Comparison of ENCODE assay signal across 20 cellular contexts in genomic region chr2:171430516-171431410, GRCh38. TPM values are rescaled to one million over a fixed set of nuclear protein-coding genes. Genes with fewer than 3 reads are reported as not detected.
DNase-seq lines count a peak whose midpoint lies in the region; ATAC-seq, FAIRE-seq and TF ChIP-seq lines count a peak whose summit lies in the region.
"Had no signal": no experiment of that assay in that cellular context is flagged by ENCODE, and none has a peak within 500 bp of the region (broad histone marks: within the 10 kb centered on the region; RNA-seq: fewer than 3 reads in every experiment).

No MANE protein-coding gene starts in this region.

- DNase-seq in COLO668 (lab: John Stamatoyannopoulos, UW; ENCODE audit: unreplicated experiment), result peak; percentile 3
- DNase-seq in IMR-90, result no peak
- DNase-seq in bronchial epithelial cell (ENCODE audit: low read depth), result peak; percentile 57
- DNase-seq in mesothelial cell of epicardium (ENCODE audit: low spot score in 2 of 2, unreplicated experiment in 2 of 2), result no peak
- DNase-seq in NCI-H69 (lab: John Stamatoyannopoulos, UW), result no peak
- DNase-seq in NCI-H2029 treated with DMSO at 0.1 percent for 48 hours (lab: John Stamatoyannopoulos, UW), result no peak
- DNase-seq: activated CD4-positive, CD25-positive, alpha-beta regulatory T cell treated with anti-CD3 and anti-CD28 coated beads, Interleukin-2, amount 50 U/mL, for 72 hours; activated effector memory CD4-positive, alpha-beta T cell treated with anti-CD3 and anti-CD28 coated beads, Interleukin-2, amount 50 U/mL, for 16 hours; Calu3; kidney glomerular epithelial cell; occipital lobe; SHP77; stimulated activated CD4-positive, alpha-beta T cell treated with anti-CD3 and anti-CD28 coated beads, Interleukin-4, amount 100 ng/mL, for 1 hour; testis had no signal

- H3K4me3 ChIP-seq in IMR-90 (ENCODE audit: insufficient read depth, low read depth, low read length), result no peak overlapping the region
- H3K4me3 ChIP-seq in bronchial epithelial cell (ENCODE audit: low read depth, low read length), result no peak overlapping the region
- H3K4me3 ChIP-seq: ascending aorta, testis had no signal

- H2AFZ ChIP-seq in IMR-90 (replicated peaks; ENCODE audit: low read length, poor library complexity), result no peak overlapping the region

- H3K27me3 ChIP-seq in IMR-90 (ENCODE audit: control insufficient read depth, insufficient read depth, low read length) (no peaks in the 10 kb centered on the region), bronchial epithelial cell (ENCODE audit: control insufficient read depth, insufficient read depth, low read length) (no peaks in the 10 kb centered on the region)
- H3K27me3 ChIP-seq: ascending aorta, testis had no signal

- peak overlapping the region; percentile 6; the same call in 1 of the 2 replicates for H2BK120ac ChIP-seq in IMR-90 (ENCODE audit: low read depth, low read length)

- H3K14ac ChIP-seq in IMR-90 (replicated peaks; ENCODE audit: low read depth, low read length), result 0 out of 2 replicates have a peak overlapping the region, but pooled peaks have one; percentile 3

- peaks cover 9% of the 10 kb centered on the region for H3K4me1 ChIP-seq in IMR-90 (ENCODE audit: control insufficient read depth, insufficient read depth, low read length)

- no peak overlapping the region for H2AK5ac ChIP-seq in IMR-90 (ENCODE audit: low read depth, low read length)

- no peak overlapping the region for H3K27ac ChIP-seq in IMR-90 (ENCODE audit: insufficient read depth, low read length)
- H3K27ac ChIP-seq: ascending aorta, testis had no signal

- dilution Hi-C loops in IMR-90 (cut with HindIII; ENCODE audit: low sequenced_read_pairs, unreplicated experiment), result no loop called here

- peaks cover 26 to 41% of the 10 kb centered on the region in 2 experiments for H3K79me1 ChIP-seq in IMR-90 (ENCODE audit: low read depth in 1 of 2, low read length in 2 of 2)

- no peak overlapping the region for H3K23ac ChIP-seq in IMR-90 (ENCODE audit: low read depth, low read length)

- H3K9me3 Mint-ChIP-seq in mesothelial cell of epicardium, result no peaks in the 10 kb centered on the region

- H4K91ac ChIP-seq in IMR-90 (ENCODE audit: insufficient read depth, low read depth, low read length), result no peak overlapping the region

- H3K9me1 ChIP-seq in IMR-90 (ENCODE audit: insufficient read depth, low read length), result peaks cover 7% of the 10 kb centered on the region

- H3K4ac ChIP-seq in IMR-90 (ENCODE audit: low read depth, low read length), result peak overlapping the region; percentile 12; the same call in 1 of the 2 replicates

- CTCF ChIA-PET in IMR-90 (lab: Yijun Ruan, JAX), result interaction anchor here (0.6 to 1.9 kb wide), 2 partner anchors 14 to 382 kb away, joined by 3 to 7 read pairs; no protein-coding TSS in a partner anchor

- in situ Hi-C loops in IMR-90 (cut with MboI; ENCODE audit: low sequenced_read_pairs), result no loop called here

- BruUV-seq in IMR-90 (replicated peaks; lab: Mats Ljungman, UMichigan), result no TSS peak

- FAIRE-seq in bronchial epithelial cell (lab: Jason Lieb, UNC), result no peak
- FAIRE-seq: endothelial cell of umbilical vein, GM18507 had no signal

- no peaks in the 10 kb centered on the region for H3K9me3 ChIP-seq in IMR-90 (ENCODE audit: control insufficient read depth, insufficient read depth, low read length)
- H3K9me3 ChIP-seq: ascending aorta, testis had no signal

- intact Hi-C loops in IMR-90 (cut with micrococcal nuclease), result no loop called here

- no peak overlapping the region for H3K4me2 ChIP-seq in IMR-90 (ENCODE audit: low read depth, low read length)

- H4K5ac ChIP-seq in IMR-90 (ENCODE audit: low read depth, low read length), result no peak overlapping the region

- H3K18ac ChIP-seq in IMR-90 (ENCODE audit: low read depth, low read length), result no peak overlapping the region

- TF ChIP-seq CTCF in IMR-90 (conservative IDR thresholded peaks at IDR 0.05; ENCODE audit: low read depth, low read length) (no peak), bronchial epithelial cell (IDR thresholded peaks at IDR 0.05; ENCODE audit: insufficient read depth, low read length, severe bottlenecking) (no peak), mesothelial cell of epicardium (IDR thresholded peaks at IDR 0.05; ENCODE audit: unreplicated experiment) (no peak)

- peak overlapping the region; percentile 69 for H3K27ac Mint-ChIP-seq in mesothelial cell of epicardium

- no peak for ATAC-seq in IMR-90 (ENCODE audit: low read depth)
- ATAC-seq in GM18519 (IDR thresholded peaks at IDR 0.05; ENCODE audit: low FRiP score, unreplicated experiment), result no peak
- ATAC-seq in HG03378 (IDR thresholded peaks at IDR 0.05; ENCODE audit: unreplicated experiment), result no peak
- ATAC-seq: HCT116 had no signal

- H3K36me3 ChIP-seq in IMR-90 (ENCODE audit: control insufficient read depth, insufficient read depth, low read length) (no peaks in the 10 kb centered on the region), bronchial epithelial cell (ENCODE audit: control insufficient read depth, insufficient read depth, low read length) (peaks cover 2% of the 10 kb centered on the region)
- H3K36me3 ChIP-seq: ascending aorta had no signal

- peaks cover 3% of the 10 kb centered on the region for H3K36me3 Mint-ChIP-seq in mesothelial cell of epicardium

- no peaks in the 10 kb centered on the region; the same call in 1 of the 2 replicates for H4K20me1 ChIP-seq in IMR-90 (ENCODE audit: insufficient read depth, low read length)

- no peak overlapping the region for H3K4me3 Mint-ChIP-seq in mesothelial cell of epicardium

- POLR2A ChIA-PET in IMR-90 (lab: Charles Lee; ENCODE audit: unreplicated experiment), result interaction anchor here (0.6 kb wide), 1 partner anchor 85 kb away, joined by 5 read pairs; no protein-coding TSS in a partner anchor

- no peak overlapping the region; the same call in 1 of the 2 replicates for H2BK20ac ChIP-seq in IMR-90 (ENCODE audit: low read depth, low read length)

- 100% methylated on average over 1 of the region's 7 CpGs; no CpG with 5 or more reads in 1 of the 2 experiments for WGBS in IMR-90 (ENCODE audit: extremely low coverage in 2 of 2, insufficient read length in 1 of 2), 2 experiments

- H4K8ac ChIP-seq in IMR-90 (ENCODE audit: low read depth in 2 of 2, low read length in 2 of 2), result peak overlapping the region in 1 of 2 experiments; percentile 57; a peak in 1 of 4 replicates

- no peak for TF ChIP-seq RAD21 in IMR-90 (IDR thresholded peaks at IDR 0.05; ENCODE audit: low read length)

- H3K9ac ChIP-seq in IMR-90 (ENCODE audit: low read depth, low read length), result no peak overlapping the region

- H3K4me1 Mint-ChIP-seq in mesothelial cell of epicardium, result peaks cover 36% of the 10 kb centered on the region

- no peak overlapping the region for H3K56ac ChIP-seq in IMR-90 (ENCODE audit: extremely low read depth, insufficient read depth, low read length)

- TF ChIP-seq POLR2A in IMR-90 (IDR thresholded peaks at IDR 0.05; ENCODE audit: low read depth, low read length), result no peak

- no peak overlapping the region for H2BK15ac ChIP-seq in IMR-90 (ENCODE audit: low read depth, low read length)

- peak overlapping the region; percentile 66 for H2AK9ac ChIP-seq in IMR-90 (replicated peaks; ENCODE audit: low read depth, low read length, poor library complexity)

- no peaks in the 10 kb centered on the region for H3K27me3 Mint-ChIP-seq in mesothelial cell of epicardium (ENCODE audit: low read depth)

- no peak overlapping the region for H2BK5ac ChIP-seq in IMR-90 (ENCODE audit: low read depth, low read length, poor library complexity, severe bottlenecking)

TF ChIP-seq in IMR-90, 13 proteins besides CTCF, POLR2A, EP300 and RAD21 (continues in another document):
- TF ChIP-seq NFE2L2 (IDR thresholded peaks at IDR 0.05; ENCODE audit: low read depth, low read length), result no peak
- TF ChIP-seq BHLHE40 (IDR thresholded peaks at IDR 0.05; ENCODE audit: low read depth, low read length), result no peak
- TF ChIP-seq, protein P1, sequence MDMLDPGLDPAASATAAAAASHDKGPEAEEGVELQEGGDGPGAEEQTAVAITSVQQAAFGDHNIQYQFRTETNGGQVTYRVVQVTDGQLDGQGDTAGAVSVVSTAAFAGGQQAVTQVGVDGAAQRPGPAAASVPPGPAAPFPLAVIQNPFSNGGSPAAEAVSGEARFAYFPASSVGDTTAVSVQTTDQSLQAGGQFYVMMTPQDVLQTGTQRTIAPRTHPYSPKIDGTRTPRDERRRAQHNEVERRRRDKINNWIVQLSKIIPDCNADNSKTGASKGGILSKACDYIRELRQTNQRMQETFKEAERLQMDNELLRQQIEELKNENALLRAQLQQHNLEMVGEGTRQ (IDR thresholded peaks at IDR 0.05; ENCODE audit: low read depth, low read length), result no peak
- TF ChIP-seq MAFK (IDR thresholded peaks at IDR 0.05; ENCODE audit: low read depth, low read length), result no peak
- TF ChIP-seq CEBPB (IDR thresholded peaks at IDR 0.05; ENCODE audit: low read depth, low read length), result no peak
- TF ChIP-seq MXI1 (IDR thresholded peaks at IDR 0.05; ENCODE audit: borderline replicate concordance, low read depth, low read length), result no peak
- TF ChIP-seq SMC3 (IDR thresholded peaks at IDR 0.05; ENCODE audit: low read depth, low read length), result no peak
- TF ChIP-seq CHD1 (IDR thresholded peaks at IDR 0.05; ENCODE audit: low read depth, low read length), result no peak
- TF ChIP-seq FOS (IDR thresholded peaks at IDR 0.05; ENCODE audit: low read depth, low read length), result no peak
- TF ChIP-seq RFX5 (IDR thresholded peaks at IDR 0.05; ENCODE audit: low read depth, low read length), result no peak
- TF ChIP-seq MAZ (IDR thresholded peaks at IDR 0.05; ENCODE audit: borderline replicate concordance, low read depth, low read length), result no peak

RNA-seq across cellular contexts. Expression of gene METTL8, which starts 3.0 kb away (rescaled TPM):
- total RNA-seq in IMR-90 (2012; rRNA removed) (10.6 and 20.0 TPM in 2 replicates), bronchial epithelial cell (15.0 and 33.7 TPM in 2 replicates), mesothelial cell of epicardium (39.6 to 42.0 TPM (median 41.6 TPM) in 3 replicates)
- polyA plus RNA-seq in IMR-90 (2012; rRNA removed), result 6.4 and 6.9 TPM in 2 replicates
- polyA plus RNA-seq in IMR-90 (2012; cell fraction: cytosol; rRNA removed), result 2.0 and 4.4 TPM in 2 replicates
- polyA plus RNA-seq in IMR-90 (2012; cell fraction: nucleus; rRNA removed; ENCODE audit: low replicate concordance), result 1.8 and 5.5 TPM in 2 replicates

RNA-seq across cellular contexts. Expression of gene DCAF17, which starts 3.3 kb away (rescaled TPM):
- total RNA-seq in IMR-90 (2012; rRNA removed) (13.1 and 22.8 TPM in 2 replicates), bronchial epithelial cell (16.3 and 18.2 TPM in 2 replicates), mesothelial cell of epicardium (21.5 to 23.1 TPM (median 22.4 TPM) in 3 replicates)
- polyA plus RNA-seq in IMR-90 (2012; rRNA removed), result 5.0 and 6.7 TPM in 2 replicates
- 0.98 and 1.5 TPM in 2 replicates for polyA plus RNA-seq in IMR-90 (2012; cell fraction: cytosol; rRNA removed)
- polyA plus RNA-seq in IMR-90 (2012; cell fraction: nucleus; rRNA removed; ENCODE audit: low replicate concordance), result 1.9 and 10.9 TPM in 2 replicates

Comparison
In these comparisons a context has a peak if more than half of its experiments do, and no peak if none do; other contexts are left out.
1. DNase-seq: peak in COLO668 (single experiment) and bronchial epithelial cell (single experiment); none in IMR-90 (single experiment), mesothelial cell of epicardium (0 of 2), NCI-H69 (single experiment) and NCI-H2029 treated with DMSO at 0.1 percent for 48 hours (single experiment).